ENCODE assay signal across 8 cellular contexts in the genomic region with DNA sequence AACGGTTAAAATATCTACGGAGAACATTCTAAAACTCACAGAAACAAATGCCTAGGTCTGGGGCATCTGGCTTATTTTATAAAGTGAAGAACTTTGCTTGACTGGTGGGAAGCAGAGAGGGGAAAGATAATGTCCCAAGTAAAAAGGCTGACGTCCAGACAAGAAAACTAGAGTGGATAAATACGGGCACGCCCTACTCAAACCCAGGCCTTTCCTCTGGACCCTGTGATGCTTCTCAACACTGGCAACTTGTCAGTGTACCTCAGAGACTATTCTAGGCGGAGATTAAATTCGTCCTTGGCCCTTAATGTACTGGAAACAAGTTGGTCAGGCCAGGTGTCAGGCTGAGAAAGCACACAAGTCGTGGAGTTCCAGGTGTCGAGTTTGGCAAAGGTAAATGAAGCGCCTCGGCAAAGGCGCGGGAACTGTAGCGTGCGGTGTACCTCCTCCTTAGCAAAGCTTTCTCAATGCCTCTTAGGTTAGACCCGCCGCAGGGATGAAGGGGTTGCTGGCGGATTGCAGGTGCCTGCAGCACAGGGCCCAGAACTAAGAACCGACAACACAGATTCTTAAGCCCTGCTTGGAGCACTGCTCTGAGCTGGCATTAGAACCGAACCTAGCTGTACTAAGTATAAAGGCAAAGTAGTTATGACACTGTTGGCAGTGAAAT. TPM values are rescaled to one million over a fixed set of nuclear protein-coding genes. Genes with fewer than 3 reads are reported as not detected.
DNase-seq lines count a peak whose midpoint lies in the region; ATAC-seq and TF ChIP-seq lines count a peak whose summit lies in the region.

No MANE protein-coding gene starts in this region.

- no peaks in the 10 kb centered on the region for H3K27me3 ChIP-seq in Caco-2 (replicated peaks; ENCODE audit: control insufficient read depth, insufficient read depth, low read length)
- H3K27me3 ChIP-seq in rectal smooth muscle tissue (ENCODE audit: control insufficient read depth, insufficient read depth, low read length) = no peaks in the 10 kb centered on the region

- no peak for TF ChIP-seq CTCF in Caco-2 (IDR thresholded peaks at IDR 0.05; ENCODE audit: insufficient read depth in 1 of 2, low read depth in 1 of 2, low read length in 1 of 2, severe bottlenecking in 1 of 2, unreplicated experiment in 1 of 2)
- no peak for TF ChIP-seq CTCF in HFF-Myc (IDR thresholded peaks at IDR 0.05; ENCODE audit: low read depth, low read length, missing control alignments)

- H3K36me3 ChIP-seq in Caco-2 (ENCODE audit: control insufficient read depth, insufficient read depth, low read length) (no peaks in the 10 kb centered on the region), rectal smooth muscle tissue (ENCODE audit: control insufficient read depth, insufficient read depth, low read length) (no peaks in the 10 kb centered on the region)

- POLR2A ChIA-PET in Caco-2 (lab: Charles Lee) = interaction anchor here (0.9 to 2.2 kb wide), 4 partner anchors 19 to 157 kb away, joined by 3 to 9 read pairs (median 8); a partner anchor contains a TSS
- POLR2A ChIA-PET in activated CD4-positive, alpha-beta T cell treated with anti-CD3 and anti-CD28 coated beads, Interleukin-2, amount 10 ng/mL, durations not matched to agents 7 days and 5 days (lab: Charles Lee) = interaction anchor here (0.7 to 2.8 kb wide), 7 partner anchors 7 to 481 kb away, joined by 3 to 15 read pairs (median 4); a partner anchor contains a TSS

- no peaks in the 10 kb centered on the region for H3K9me3 ChIP-seq in Caco-2

- intact Hi-C loops in Caco-2 (cut with micrococcal nuclease; ENCODE audit: unreplicated experiment) (loop anchor here (1.0 to 10.0 kb wide), 3 partner anchors 71 to 191 kb away; a partner anchor contains a TSS), Right ventricle myocardium superior (cut with DNase I) (loop anchor here (5.0 kb wide), 1 partner anchor 193 kb away; a partner anchor contains a TSS)

- DNase-seq in Caco-2 (no peak), HFF-Myc (ENCODE audit: extremely low read depth, low read depth) (no peak), Right ventricle myocardium superior (peak; percentile 51)
- DNase-seq in activated CD4-positive, alpha-beta T cell treated with anti-CD3 and anti-CD28 coated beads, Interleukin-2, amount 10 ng/mL, durations not matched to agents 7 days and 5 days = peak; percentile 39

- H3K4me1 Mint-ChIP-seq in Caco-2 (ENCODE audit: low read depth, unreplicated experiment) = peaks cover 24% of the 10 kb centered on the region
- peaks cover 46% of the 10 kb centered on the region for H3K4me1 Mint-ChIP-seq in activated CD4-positive, alpha-beta T cell treated with anti-CD3 and anti-CD28 coated beads, Interleukin-2, amount 10 ng/mL, durations not matched to agents 7 days and 5 days

- H3K9ac ChIP-seq in rectal smooth muscle tissue (ENCODE audit: low read length) = peak overlapping the region; percentile 65

- CTCF ChIA-PET in Caco-2 (lab: Charles Lee) = interaction anchor here (0.6 to 3.6 kb wide), 8 partner anchors 20 to 259 kb away, joined by 3 to 27 read pairs (median 4); a partner anchor contains a TSS
- CTCF ChIA-PET in activated CD4-positive, alpha-beta T cell treated with anti-CD3 and anti-CD28 coated beads, Interleukin-2, amount 10 ng/mL, durations not matched to agents 7 days and 5 days (lab: Charles Lee) = interaction anchor here (1.0 to 4.2 kb wide), 19 partner anchors 8 to 116 kb away, joined by 3 to 18 read pairs (median 4); a partner anchor contains a TSS

- no peaks in the 10 kb centered on the region for H3K9me3 Mint-ChIP-seq in Caco-2 (ENCODE audit: unreplicated experiment)
- H3K9me3 Mint-ChIP-seq in activated CD4-positive, alpha-beta T cell treated with anti-CD3 and anti-CD28 coated beads, Interleukin-2, amount 10 ng/mL, durations not matched to agents 7 days and 5 days = no peaks in the 10 kb centered on the region

- peak overlapping the region; percentile 97 for H3K27ac Mint-ChIP-seq in Caco-2 (ENCODE audit: unreplicated experiment)
- peak overlapping the region; percentile 100 for H3K27ac Mint-ChIP-seq in activated CD4-positive, alpha-beta T cell treated with anti-CD3 and anti-CD28 coated beads, Interleukin-2, amount 10 ng/mL, durations not matched to agents 7 days and 5 days

- H3K4me1 ChIP-seq in Caco-2 (peaks cover 37% of the 10 kb centered on the region), rectal smooth muscle tissue (ENCODE audit: control insufficient read depth, insufficient read depth, low read length) (peaks cover 24% of the 10 kb centered on the region)

- ATAC-seq in Right ventricle myocardium superior (ENCODE audit: poor library complexity) (peak; percentile 0), HG03175 (IDR thresholded peaks at IDR 0.05; ENCODE audit: unreplicated experiment) (no peak), HG02610 (IDR thresholded peaks at IDR 0.05; ENCODE audit: unreplicated experiment) (no peak), GM19023 (IDR thresholded peaks at IDR 0.05; ENCODE audit: unreplicated experiment) (no peak)

- peak overlapping the region; percentile 84 for H3K4me3 Mint-ChIP-seq in Caco-2 (ENCODE audit: unreplicated experiment)
- H3K4me3 Mint-ChIP-seq in activated CD4-positive, alpha-beta T cell treated with anti-CD3 and anti-CD28 coated beads, Interleukin-2, amount 10 ng/mL, durations not matched to agents 7 days and 5 days = peak overlapping the region; percentile 83

- peak overlapping the region; percentile 98 for H3K27ac ChIP-seq in rectal smooth muscle tissue (ENCODE audit: low read depth, low read length)

- BruUV-seq in Caco-2 (replicated peaks; lab: Mats Ljungman, UMichigan) = no TSS peak

- H3K36me3 Mint-ChIP-seq in Caco-2 (ENCODE audit: insufficient read depth, unreplicated experiment) = peaks cover 26% of the 10 kb centered on the region
- H3K36me3 Mint-ChIP-seq in activated CD4-positive, alpha-beta T cell treated with anti-CD3 and anti-CD28 coated beads, Interleukin-2, amount 10 ng/mL, durations not matched to agents 7 days and 5 days (ENCODE audit: low read depth) = peaks cover 9% of the 10 kb centered on the region

- H3K4me3 ChIP-seq in Caco-2 (ENCODE audit: low read depth, low read length) (peak overlapping the region; percentile 34), HFF-Myc (replicated peaks; ENCODE audit: low read depth, low read length) (peak overlapping the region; percentile 64), rectal smooth muscle tissue (ENCODE audit: low read length) (peak overlapping the region; percentile 56)

- peaks cover 4% of the 10 kb centered on the region for H3K27me3 Mint-ChIP-seq in Caco-2 (ENCODE audit: insufficient read depth, unreplicated experiment)
- peaks cover 2% of the 10 kb centered on the region for H3K27me3 Mint-ChIP-seq in activated CD4-positive, alpha-beta T cell treated with anti-CD3 and anti-CD28 coated beads, Interleukin-2, amount 10 ng/mL, durations not matched to agents 7 days and 5 days

RNA-seq across cellular contexts. Expression of a gene that starts 0.7 kb away (rescaled TPM):
- 31.2 and 33.3 TPM in 2 replicates for total RNA-seq in Caco-2 (2022)
- 10 to 100 TPM; 27.1 to 28.7 TPM for total RNA-seq in activated CD4-positive, alpha-beta T cell treated with anti-CD3 and anti-CD28 coated beads, Interleukin-2, amount 10 ng/mL, durations not matched to agents 7 days and 5 days
- 14.3 TPM for total RNA-seq in Right ventricle myocardium superior

RNA-seq across cellular contexts. Expression of a gene that starts 18.9 kb away (rescaled TPM):
- total RNA-seq in Caco-2 (2022) (41.1 and 45.0 TPM in 2 replicates), Right ventricle myocardium superior (23.3 TPM)
- total RNA-seq in activated CD4-positive, alpha-beta T cell treated with anti-CD3 and anti-CD28 coated beads, Interleukin-2, amount 10 ng/mL, durations not matched to agents 7 days and 5 days = 10 to 100 TPM; 40.9 to 44.7 TPM

Comparison
In these comparisons a context has a peak if more than half of its experiments do, and no peak if none do; other contexts are left out.
1. DNase-seq: peak in activated CD4-positive, alpha-beta T cell treated with anti-CD3 and anti-CD28 coated beads, Interleukin-2, amount 10 ng/mL, durations not matched to agents 7 days and 5 days (single experiment) and Right ventricle myocardium superior (single experiment); none in Caco-2 (0 of 2) and HFF-Myc (single experiment).
2. Peak in every context shown above with its lines, with median percentiles within 50 percentile points of each other: H3K4me3 ChIP-seq.